ENCODE assay signal across 1 cellular context in genomic region chr10:93478873-93479272, GRCh38.
TF ChIP-seq lines count a peak whose summit lies in the region.

No MANE protein-coding gene starts in this region.

TF ChIP-seq in H1, 55 proteins besides CTCF, POLR2A, EP300 and RAD21:
- TF ChIP-seq, protein P1, sequence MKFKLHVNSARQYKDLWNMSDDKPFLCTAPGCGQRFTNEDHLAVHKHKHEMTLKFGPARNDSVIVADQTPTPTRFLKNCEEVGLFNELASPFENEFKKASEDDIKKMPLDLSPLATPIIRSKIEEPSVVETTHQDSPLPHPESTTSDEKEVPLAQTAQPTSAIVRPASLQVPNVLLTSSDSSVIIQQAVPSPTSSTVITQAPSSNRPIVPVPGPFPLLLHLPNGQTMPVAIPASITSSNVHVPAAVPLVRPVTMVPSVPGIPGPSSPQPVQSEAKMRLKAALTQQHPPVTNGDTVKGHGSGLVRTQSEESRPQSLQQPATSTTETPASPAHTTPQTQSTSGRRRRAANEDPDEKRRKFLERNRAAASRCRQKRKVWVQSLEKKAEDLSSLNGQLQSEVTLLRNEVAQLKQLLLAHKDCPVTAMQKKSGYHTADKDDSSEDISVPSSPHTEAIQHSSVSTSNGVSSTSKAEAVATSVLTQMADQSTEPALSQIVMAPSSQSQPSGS (IDR thresholded peaks at IDR 0.05; ENCODE audit: low read length) = no peak
- TF ChIP-seq CHD7 (IDR thresholded peaks at IDR 0.05; ENCODE audit: insufficient replicate concordance, low read length) = no peak
- TF ChIP-seq SUZ12 (IDR thresholded peaks at IDR 0.05; ENCODE audit: low read length) = no peak
- no peak for TF ChIP-seq ZNF274 (IDR thresholded peaks at IDR 0.05; ENCODE audit: borderline replicate concordance, extremely low read depth, low read length)
- TF ChIP-seq ASH2L (IDR thresholded peaks at IDR 0.05; ENCODE audit: low read length) = no peak
- no peak for TF ChIP-seq BRCA1 (IDR thresholded peaks at IDR 0.05; ENCODE audit: low read depth, low read length)
- no peak for TF ChIP-seq GABPA (IDR thresholded peaks at IDR 0.05; ENCODE audit: borderline replicate concordance, insufficient read depth, low read length)
- no peak for TF ChIP-seq JUND (IDR thresholded peaks at IDR 0.05; ENCODE audit: low read length)
